ENCODE assay signal across 25 cellular contexts in the genomic region with DNA sequence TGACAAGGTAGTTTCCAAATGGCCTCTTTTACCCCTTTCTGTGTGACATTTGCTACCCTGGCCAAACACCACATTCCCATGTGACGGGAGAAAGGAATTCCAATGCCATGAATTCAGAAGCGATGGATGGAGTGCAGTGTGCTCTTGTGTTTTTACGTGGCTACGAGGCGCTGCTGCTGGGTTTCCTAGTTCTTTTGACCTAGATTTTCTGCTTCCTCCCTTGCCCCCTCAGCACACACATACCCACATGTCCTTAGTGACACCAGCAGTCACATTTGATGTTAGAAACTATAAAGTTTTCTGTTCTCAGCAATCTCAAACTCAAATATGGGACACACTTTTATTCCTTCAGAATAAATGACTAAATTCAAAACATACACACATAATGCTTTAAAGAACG. TPM values are rescaled to one million over a fixed set of nuclear protein-coding genes. Genes with fewer than 3 reads are reported as not detected.
DNase-seq lines count a peak whose midpoint lies in the region; ATAC-seq and TF ChIP-seq lines count a peak whose summit lies in the region.
"Had no signal": no experiment of that assay in that cellular context is flagged by ENCODE, and none has a peak within 500 bp of the region (broad histone marks: within the 10 kb centered on the region; RNA-seq: fewer than 3 reads in every experiment).

No MANE protein-coding gene starts in this region.

- no peak for ATAC-seq in activated naive CD4-positive, alpha-beta T cell treated with anti-CD3 and anti-CD28 coated beads, Interleukin-2, amount 50 U/mL, for 72 hours
- ATAC-seq in natural killer cell (peak; percentile 43 to 70 (median 70)), gastroesophageal sphincter (no peak)
- ATAC-seq: heart left ventricle, left lobe of liver had no signal

- no peaks in the 10 kb centered on the region for H4K20me1 ChIP-seq in smooth muscle cell (ENCODE audit: low read depth)

- H3K36me3 ChIP-seq in CD8-positive, alpha-beta memory T cell (ENCODE audit: insufficient read depth, low read length), result peaks cover 63% of the 10 kb centered on the region
- H3K36me3 ChIP-seq in gastroesophageal sphincter, result no peaks in the 10 kb centered on the region
- H3K36me3 ChIP-seq in smooth muscle cell (ENCODE audit: low read depth), result no peaks in the 10 kb centered on the region
- H3K36me3 ChIP-seq: brain microvascular endothelial cell, colonic mucosa, heart left ventricle, SJSA1 had no signal

- H3K27ac Mint-ChIP-seq in T-helper 1 cell treated with Interleukin-12 subunit alpha and Interleukin-12 subunit beta and Interleukin-4 antibody, amounts not matched to agents 30 μg/mL and 1 μg/mL, for 36 hours, result peak overlapping the region; percentile 27
- peak overlapping the region in 7 of 8 donors; percentile 72 to 97 (median 89) for H3K27ac Mint-ChIP-seq in CD8-positive, alpha-beta memory T cell
- H3K27ac Mint-ChIP-seq in activated naive CD4-positive, alpha-beta T cell treated with anti-CD3 and anti-CD28 coated beads, Interleukin-2, amount 50 U/mL, for 72 hours, result peak overlapping the region; percentile 67 to 79
- peak overlapping the region; percentile 62 to 80 for H3K27ac Mint-ChIP-seq in natural killer cell
- H3K27ac Mint-ChIP-seq: type B pancreatic cell had no signal

- peaks cover 68% of the 10 kb centered on the region for H3K4me1 Mint-ChIP-seq in T-helper 1 cell treated with Interleukin-12 subunit alpha and Interleukin-12 subunit beta and Interleukin-4 antibody, amounts not matched to agents 30 μg/mL and 1 μg/mL, for 36 hours (ENCODE audit: low read depth)
- peaks cover 78 to 94% (median 90%) of the 10 kb centered on the region in 3 donors for H3K4me1 Mint-ChIP-seq in CD8-positive, alpha-beta memory T cell
- peaks cover 72% of the 10 kb centered on the region in 2 donors for H3K4me1 Mint-ChIP-seq in natural killer cell

- H3K27me3 ChIP-seq in CD8-positive, alpha-beta memory T cell (ENCODE audit: insufficient read depth, low read length, poor library complexity, severe bottlenecking), result no peaks in the 10 kb centered on the region
- peaks cover 4% of the 10 kb centered on the region for H3K27me3 ChIP-seq in gastroesophageal sphincter
- H3K27me3 ChIP-seq in smooth muscle cell (ENCODE audit: low read depth), result no peaks in the 10 kb centered on the region
- H3K27me3 ChIP-seq: brain microvascular endothelial cell, colonic mucosa, heart left ventricle, SJSA1 had no signal

- H3K9me3 ChIP-seq in CD8-positive, alpha-beta memory T cell (ENCODE audit: low read length), result no peaks in the 10 kb centered on the region
- H3K9me3 ChIP-seq in gastroesophageal sphincter (no peaks in the 10 kb centered on the region), smooth muscle cell (replicated peaks; ENCODE audit: low read depth) (no peaks in the 10 kb centered on the region)
- H3K9me3 ChIP-seq: colonic mucosa, heart left ventricle, SJSA1 had no signal

- H3F3A ChIP-seq in smooth muscle cell (ENCODE audit: low read depth), result peaks cover 2% of the 10 kb centered on the region

- H3K4me3 Mint-ChIP-seq in T-helper 1 cell treated with Interleukin-12 subunit alpha and Interleukin-12 subunit beta and Interleukin-4 antibody, amounts not matched to agents 30 μg/mL and 1 μg/mL, for 36 hours, result peak overlapping the region; percentile 47
- H3K4me3 Mint-ChIP-seq in CD8-positive, alpha-beta memory T cell, result peak overlapping the region; percentile 21 to 83 (median 74)
- H3K4me3 Mint-ChIP-seq in natural killer cell, result peak overlapping the region; percentile 81
- H3K4me3 Mint-ChIP-seq: type B pancreatic cell had no signal

- DNase-seq in T-helper 1 cell (no peak), natural killer cell (no peak), NCI-H1694 treated with DMSO at 0.1 percent for 48 hours (lab: John Stamatoyannopoulos, UW) (no peak), smooth muscle cell (lab: John Stamatoyannopoulos, UW; ENCODE audit: unreplicated experiment) (no peak)
- peak in 1 of 5 donors; percentile 60 for DNase-seq in CD8-positive, alpha-beta memory T cell
- no peak for DNase-seq in activated naive CD4-positive, alpha-beta T cell treated with anti-CD3 and anti-CD28 coated beads, Interleukin-2, amount 50 U/mL, for 72 hours (ENCODE audit: low spot score in 2 of 2)
- DNase-seq: activated CD4-positive, CD25-positive, alpha-beta regulatory T cell; activated CD8-positive, alpha-beta memory T cell treated with anti-CD3 and anti-CD28 coated beads, Interleukin-2, amount 50 U/mL, for 48 hours; AML-193; brain microvascular endothelial cell; colonic mucosa; heart left ventricle; NCI-H1105 treated with DMSO at 0.1 percent for 48 hours; NCI-H2107; NCI-H524 had no signal

- H3K27ac ChIP-seq in CD8-positive, alpha-beta memory T cell (ENCODE audit: low read depth, low read length), result no peak overlapping the region
- H3K27ac ChIP-seq in gastroesophageal sphincter (no peak overlapping the region), smooth muscle cell (ENCODE audit: low read depth) (no peak overlapping the region)
- H3K27ac ChIP-seq: 22Rv1, brain microvascular endothelial cell, colonic mucosa, heart left ventricle, SJSA1 had no signal

- H3K79me2 ChIP-seq in smooth muscle cell (ENCODE audit: low read depth), result no peaks in the 10 kb centered on the region

- no peak for TF ChIP-seq EP300 in gastroesophageal sphincter (IDR thresholded peaks at IDR 0.05)

- H3K4me1 ChIP-seq in CD8-positive, alpha-beta memory T cell (ENCODE audit: insufficient read depth, low read length), result peaks cover 94% of the 10 kb centered on the region
- H3K4me1 ChIP-seq in gastroesophageal sphincter (peaks cover 0 to 12% (median 0%) of the 10 kb centered on the region in 3 donors), smooth muscle cell (ENCODE audit: low read depth) (no peaks in the 10 kb centered on the region)
- H3K4me1 ChIP-seq: colonic mucosa had no signal

- no peak overlapping the region for H3K9ac ChIP-seq in smooth muscle cell (ENCODE audit: low read depth)

- H2AFZ ChIP-seq in smooth muscle cell (ENCODE audit: low read depth), result no peak overlapping the region

- H3K4me2 ChIP-seq in smooth muscle cell, result no peak overlapping the region

- no peak for TF ChIP-seq POLR2A in gastroesophageal sphincter (IDR thresholded peaks at IDR 0.05)

- CTCF ChIA-PET in CD8-positive, alpha-beta memory T cell (lab: Charles Lee), result interaction anchor here (0.9 to 1.8 kb wide), 6 partner anchors 12 to 417 kb away, joined by 3 to 5 read pairs (median 4); no protein-coding TSS in a partner anchor

- no peaks in the 10 kb centered on the region for H3K27me3 Mint-ChIP-seq in T-helper 1 cell treated with Interleukin-12 subunit alpha and Interleukin-12 subunit beta and Interleukin-4 antibody, amounts not matched to agents 30 μg/mL and 1 μg/mL, for 36 hours (ENCODE audit: low read depth)
- no peaks in the 10 kb centered on the region for H3K27me3 Mint-ChIP-seq in CD8-positive, alpha-beta memory T cell
- no peaks in the 10 kb centered on the region for H3K27me3 Mint-ChIP-seq in natural killer cell (ENCODE audit: low read depth in 2 of 2)

- H3K4me3 ChIP-seq in CD8-positive, alpha-beta memory T cell (ENCODE audit: low read length), result peak overlapping the region; percentile 10
- H3K4me3 ChIP-seq in gastroesophageal sphincter (no peak overlapping the region), smooth muscle cell (no peak overlapping the region)
- H3K4me3 ChIP-seq: colonic mucosa, heart left ventricle, SJSA1 had no signal

- H3K9me3 Mint-ChIP-seq in T-helper 1 cell treated with Interleukin-12 subunit alpha and Interleukin-12 subunit beta and Interleukin-4 antibody, amounts not matched to agents 30 μg/mL and 1 μg/mL, for 36 hours, result no peaks in the 10 kb centered on the region
- H3K9me3 Mint-ChIP-seq in CD8-positive, alpha-beta memory T cell, result peaks cover 0 to 1% (median 0%) of the 10 kb centered on the region in 5 donors
- peaks cover 6 to 12% of the 10 kb centered on the region in 2 donors for H3K9me3 Mint-ChIP-seq in activated naive CD4-positive, alpha-beta T cell treated with anti-CD3 and anti-CD28 coated beads, Interleukin-2, amount 50 U/mL, for 72 hours
- H3K9me3 Mint-ChIP-seq in natural killer cell, result no peaks in the 10 kb centered on the region
- H3K9me3 Mint-ChIP-seq: type B pancreatic cell had no signal

- WGBS in gastroesophageal sphincter (ENCODE audit: low coverage in 1 of 2), 2 donors, result 77 to 100% methylated on average over 1 to 6 of the region's 6 CpGs
- WGBS in smooth muscle cell (ENCODE audit: low lambda C conversion rate), result 80% methylated on average over 6 of the region's 6 CpGs

- H3K36me3 Mint-ChIP-seq in T-helper 1 cell treated with Interleukin-12 subunit alpha and Interleukin-12 subunit beta and Interleukin-4 antibody, amounts not matched to agents 30 μg/mL and 1 μg/mL, for 36 hours (ENCODE audit: low read depth), result peaks cover 78% of the 10 kb centered on the region
- peaks cover 20 to 91% (median 35%) of the 10 kb centered on the region in 3 donors for H3K36me3 Mint-ChIP-seq in CD8-positive, alpha-beta memory T cell
- H3K36me3 Mint-ChIP-seq in activated naive CD4-positive, alpha-beta T cell treated with anti-CD3 and anti-CD28 coated beads, Interleukin-2, amount 50 U/mL, for 72 hours, result peaks cover 55 to 75% of the 10 kb centered on the region in 2 donors
- H3K36me3 Mint-ChIP-seq in natural killer cell, result peaks cover 8% of the 10 kb centered on the region
- H3K36me3 Mint-ChIP-seq: type B pancreatic cell had no signal

- POLR2A ChIA-PET in CD8-positive, alpha-beta memory T cell (lab: Charles Lee), result no interaction called here

- TF ChIP-seq CTCF in natural killer cell (IDR thresholded peaks at IDR 0.05) (no peak), gastroesophageal sphincter (IDR thresholded peaks at IDR 0.05) (no peak), smooth muscle cell (IDR thresholded peaks at IDR 0.05; ENCODE audit: borderline replicate concordance, insufficient read depth, poor library complexity, severe bottlenecking) (no peak)

- intact Hi-C loops in natural killer cell (cut with micrococcal nuclease), result no loop called here

RNA-seq across cellular contexts. Expression of gene TMA7B, which starts 7.8 kb away (rescaled TPM):
- 1 to 10 TPM; 1.4 to 2.0 TPM for total RNA-seq in CD8-positive, alpha-beta memory T cell
- 3.0 TPM for polyA plus RNA-seq in CD8-positive, alpha-beta memory T cell
- total RNA-seq in activated naive CD4-positive, alpha-beta T cell treated with anti-CD3 and anti-CD28 coated beads, Interleukin-2, amount 50 U/mL, for 72 hours, result 1 to 10 TPM; 2.4 to 2.5 TPM
- total RNA-seq in natural killer cell (1 to 10 TPM; 2.6 to 8.7 (median 6.7) TPM), gastroesophageal sphincter (not detected), smooth muscle cell (not detected in 2 replicates)
- not detected in 2 replicates for polyA plus RNA-seq in smooth muscle cell
- total RNA-seq: left lobe of liver, mesenteric fat pad, SJSA1 had no signal
- polyA plus RNA-seq: heart left ventricle, neural cell had no signal

RNA-seq across cellular contexts. Expression of gene FAM83F, which starts 42.4 kb away (rescaled TPM):
- under 1 TPM; 0.33 to 0.51 TPM for total RNA-seq in CD8-positive, alpha-beta memory T cell
- polyA plus RNA-seq in CD8-positive, alpha-beta memory T cell, result 0.01 TPM
- total RNA-seq in activated naive CD4-positive, alpha-beta T cell treated with anti-CD3 and anti-CD28 coated beads, Interleukin-2, amount 50 U/mL, for 72 hours, result 1 to 10 TPM; 1.1 TPM
- total RNA-seq in natural killer cell, result 1 to 10 TPM in 2 of 3 donors, not detected in 1; 1.0 to 7.5 TPM
- total RNA-seq in gastroesophageal sphincter, result 1 to 10 TPM in 2 of 4 donors, under 1 TPM in 2; 0.46 to 4.2 (median 0.81) TPM
- 1.4 and 2.2 TPM in 2 replicates for total RNA-seq in smooth muscle cell
- polyA plus RNA-seq in smooth muscle cell, result 1.6 and 4.6 TPM in 2 replicates
- total RNA-seq: SJSA1 had no signal

RNA-seq across cellular contexts. Expression of gene GRAP2, which starts 51.5 kb away (rescaled TPM):
- 10 to 100 TPM; 41.8 to 53.2 TPM for total RNA-seq in CD8-positive, alpha-beta memory T cell
- 103 TPM for polyA plus RNA-seq in CD8-positive, alpha-beta memory T cell
- total RNA-seq in activated naive CD4-positive, alpha-beta T cell treated with anti-CD3 and anti-CD28 coated beads, Interleukin-2, amount 50 U/mL, for 72 hours, result 10 to 100 TPM; 42.4 to 54.6 TPM
- total RNA-seq in natural killer cell (10 to 100 TPM; 65.1 to 97.3 (median 92.2) TPM), gastroesophageal sphincter (1 to 10 TPM in 3 of 4 donors, under 1 TPM in 1; 0.67 to 3.1 (median 1.7) TPM), smooth muscle cell (not detected in 2 replicates)
- not detected in 2 replicates for polyA plus RNA-seq in smooth muscle cell

RNA-seq across cellular contexts. Expression of gene ENTHD1, which starts 58.8 kb away (rescaled TPM):
- total RNA-seq in CD8-positive, alpha-beta memory T cell, result under 1 TPM; 0.16 to 0.35 TPM
- 0.16 TPM for polyA plus RNA-seq in CD8-positive, alpha-beta memory T cell
- 1 to 10 TPM in 1 of 2 donors, under 1 TPM in 1; 0.31 to 1.5 TPM for total RNA-seq in activated naive CD4-positive, alpha-beta T cell treated with anti-CD3 and anti-CD28 coated beads, Interleukin-2, amount 50 U/mL, for 72 hours
- total RNA-seq in natural killer cell (not detected), gastroesophageal sphincter (under 1 TPM in 1 of 4 donors, not detected in 3; 0.47 TPM), smooth muscle cell (not detected in 2 replicates)
- not detected in 2 replicates for polyA plus RNA-seq in smooth muscle cell
- total RNA-seq: colonic mucosa, heart left ventricle, left lobe of liver, mesenteric fat pad, posterior vena cava, SJSA1 had no signal
- polyA plus RNA-seq: adipose tissue, heart left ventricle, neural cell had no signal

Comparison
In these comparisons a context has a peak if more than half of its experiments do, and no peak if none do; other contexts are left out.
1. H3K27ac Mint-ChIP-seq: peak in every context shown above with its lines; median percentile 89 in CD8-positive, alpha-beta memory T cell; 73 in activated naive CD4-positive, alpha-beta T cell treated with anti-CD3 and anti-CD28 coated beads, Interleukin-2, amount 50 U/mL, for 72 hours; 71 in natural killer cell; 27 in T-helper 1 cell treated with Interleukin-12 subunit alpha and Interleukin-12 subunit beta and Interleukin-4 antibody, amounts not matched to agents 30 μg/mL and 1 μg/mL, for 36 hours.
2. ATAC-seq: peak in natural killer cell (3 of 3); none in activated naive CD4-positive, alpha-beta T cell treated with anti-CD3 and anti-CD28 coated beads, Interleukin-2, amount 50 U/mL, for 72 hours (0 of 2) and gastroesophageal sphincter (single experiment).
3. RNA of gene GRAP2, which starts 51.5 kb away (total RNA-seq): 65.1 to 97.3 TPM in natural killer cell, 42.4 to 54.6 TPM in activated naive CD4-positive, alpha-beta T cell treated with anti-CD3 and anti-CD28 coated beads, Interleukin-2, amount 50 U/mL, for 72 hours and 41.8 to 53.2 TPM in CD8-positive, alpha-beta memory T cell; 0.67 to 3.1 TPM in gastroesophageal sphincter and not detected in smooth muscle cell; every median in the first group is over 10 times any median in the second.
4. Peak in every context shown above with its lines, with median percentiles within 50 percentile points of each other: H3K4me3 Mint-ChIP-seq.